Comparison of ENCODE assay signal across 8 cellular contexts in the genomic region with DNA sequence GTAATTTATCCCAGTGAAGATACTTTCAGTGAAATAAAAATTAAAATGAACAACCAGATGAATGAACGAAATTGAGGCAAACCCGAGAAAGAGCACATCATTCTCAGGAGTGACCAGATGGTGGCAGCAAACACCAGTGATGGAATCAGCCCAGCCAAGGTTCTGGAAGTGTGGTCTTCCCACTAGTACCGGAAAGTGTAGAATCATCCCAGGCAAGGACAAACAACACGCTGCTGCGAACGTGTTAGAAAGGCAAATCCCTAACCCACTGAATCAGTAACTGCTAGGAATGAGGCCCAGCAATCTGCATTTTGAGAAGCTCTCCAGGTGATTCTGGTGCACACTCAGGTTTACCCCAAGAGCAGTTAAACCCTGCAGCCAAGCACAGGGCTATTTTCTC. TPM values are rescaled to one million over a fixed set of nuclear protein-coding genes. Genes with fewer than 3 reads are reported as not detected.
DNase-seq lines count a peak whose midpoint lies in the region; ATAC-seq and TF ChIP-seq lines count a peak whose summit lies in the region.

No MANE protein-coding gene starts in this region.

- no peak overlapping the region for H3K9ac ChIP-seq in SU-DHL-6 (ENCODE audit: low read length)

- no peaks in the 10 kb centered on the region for H3K36me3 ChIP-seq in SU-DHL-6 (ENCODE audit: low read length)

- peak; percentile 65 for TF ChIP-seq CTCF in SU-DHL-6 (IDR thresholded peaks at IDR 0.05; ENCODE audit: insufficient read depth, low read length, poor library complexity, severe bottlenecking)

- H3K27me3 ChIP-seq in SU-DHL-6 (ENCODE audit: low read length): no peaks in the 10 kb centered on the region

- intact Hi-C loops in Right ventricle myocardium superior (cut with DNase I): loop anchor here (5.0 kb wide), 1 partner anchor 628 kb away; no protein-coding TSS in a partner anchor
- intact Hi-C loops in Right ventricle myocardium inferior (cut with DNase I): no loop called here

- H4K20me1 ChIP-seq in SU-DHL-6 (ENCODE audit: low read depth, low read length): no peaks in the 10 kb centered on the region

- H3K9me3 ChIP-seq in SU-DHL-6 (ENCODE audit: insufficient read depth, low read length) (no peaks in the 10 kb centered on the region), T-helper 17 cell (ENCODE audit: control insufficient read depth, low read length, poor library complexity, severe bottlenecking) (no peaks in the 10 kb centered on the region)

- DNase-seq in Right ventricle myocardium superior (no peak), Right ventricle myocardium inferior (ENCODE audit: missing footprints) (no peak), LoVo (ENCODE audit: low spot score) (peak; percentile 51), fibroblast of peridontal ligament (ENCODE audit: extremely low read depth) (peak; percentile 73), occipital lobe (lab: John Stamatoyannopoulos, UW) (peak; percentile 17), T-helper 17 cell (no peak), NOMO-1 treated with DMSO at 0.1 percent for 48 hours (lab: John Stamatoyannopoulos, UW; ENCODE audit: unreplicated experiment) (no peak)

- no peak overlapping the region for H3K27ac ChIP-seq in SU-DHL-6 (ENCODE audit: low read depth, low read length)

- no peak overlapping the region for H3K27ac Mint-ChIP-seq in T-helper 17 cell

- H3K79me2 ChIP-seq in SU-DHL-6 (ENCODE audit: insufficient read depth, low read length): no peaks in the 10 kb centered on the region

- H3K9me2 ChIP-seq in SU-DHL-6 (replicated peaks; ENCODE audit: insufficient read depth, low read length): no peaks in the 10 kb centered on the region

- no peak overlapping the region for H3K4me3 ChIP-seq in SU-DHL-6 (ENCODE audit: insufficient read depth, low read length, poor library complexity, severe bottlenecking)

- H3K4me2 ChIP-seq in SU-DHL-6 (ENCODE audit: low read depth, low read length, poor library complexity, severe bottlenecking): no peak overlapping the region

- H3F3A ChIP-seq in SU-DHL-6 (ENCODE audit: insufficient read depth): no peaks in the 10 kb centered on the region

- H2AFZ ChIP-seq in SU-DHL-6 (ENCODE audit: low read depth, low read length, severe bottlenecking): no peak overlapping the region

- ATAC-seq in Right ventricle myocardium superior (ENCODE audit: poor library complexity) (peak; percentile 73), Right ventricle myocardium inferior (no peak), T-helper 17 cell (no peak)

- H3K36me3 Mint-ChIP-seq in T-helper 17 cell (ENCODE audit: low read depth): no peaks in the 10 kb centered on the region

- peaks cover 46% of the 10 kb centered on the region for H3K27me3 Mint-ChIP-seq in T-helper 17 cell

- H3K4me3 Mint-ChIP-seq in T-helper 17 cell: no peak overlapping the region

- H3K4me1 Mint-ChIP-seq in T-helper 17 cell: peaks cover 5% of the 10 kb centered on the region

RNA-seq across cellular contexts. Expression of a gene that starts 15.5 kb away (rescaled TPM):
- total RNA-seq in Right ventricle myocardium superior (not detected), Right ventricle myocardium inferior (not detected), occipital lobe (not detected), T-helper 17 cell (not detected)

RNA-seq across cellular contexts. Expression of a gene that starts 19.2 kb away (rescaled TPM):
- total RNA-seq in Right ventricle myocardium superior: not detected
- not detected for total RNA-seq in Right ventricle myocardium inferior
- total RNA-seq in occipital lobe: 0.62 TPM
- not detected for total RNA-seq in T-helper 17 cell

RNA-seq across cellular contexts. Expression of a gene that starts 55.7 kb away (rescaled TPM):
- 25.3 TPM for total RNA-seq in Right ventricle myocardium superior
- total RNA-seq in Right ventricle myocardium inferior: 25.0 TPM
- 28.5 TPM for total RNA-seq in occipital lobe
- total RNA-seq in T-helper 17 cell: 10 to 100 TPM; 29.2 to 38.5 TPM

Comparison
In these comparisons a context has a peak if more than half of its experiments do, and no peak if none do; other contexts are left out.
1. DNase-seq: peak in LoVo (single experiment), fibroblast of peridontal ligament (single experiment) and occipital lobe (single experiment); none in Right ventricle myocardium superior (single experiment), Right ventricle myocardium inferior (single experiment), T-helper 17 cell (0 of 3) and NOMO-1 treated with DMSO at 0.1 percent for 48 hours (single experiment).